Comparison of ENCODE assay signal across 13 cellular contexts in genomic region chr4:7910721-7911015, GRCh38. TPM values are rescaled to one million over a fixed set of nuclear protein-coding genes. Genes with fewer than 3 reads are reported as not detected.
A peak's percentile ranks its signal among the peaks of the same experiment; 100 is the strongest.
DNase-seq lines count a peak whose midpoint lies in the region; ATAC-seq, FAIRE-seq and TF ChIP-seq lines count a peak whose summit lies in the region.
"Had no signal": no experiment of that assay in that cellular context is flagged by ENCODE, and none has a peak within 500 bp of the region (broad histone marks: within the 10 kb centered on the region; RNA-seq: fewer than 3 reads in every experiment).

No MANE protein-coding gene starts in this region.

- no peak overlapping the region for H3K4me2 ChIP-seq in mesenchymal stem cell (ENCODE audit: low read length, poor library complexity, severe bottlenecking)

- ATAC-seq in activated T-cell treated with anti-CD3 and anti-CD28 coated beads, Interleukin-2, amount 50 U/mL, for 4 hours = no peak
- ATAC-seq: activated CD8-positive, alpha-beta T cell treated with anti-CD3 and anti-CD28 coated beads for 36 hours had no signal

- H3K4ac ChIP-seq in mesenchymal stem cell (ENCODE audit: low read depth in 1 of 2, low read length in 2 of 2) = peak overlapping the region; percentile 36 to 62

- TF ChIP-seq EP300 in stomach (IDR thresholded peaks at IDR 0.05) = no peak

- H2AK5ac ChIP-seq in mesenchymal stem cell (ENCODE audit: low read length, severe bottlenecking) = peak overlapping the region; percentile 6

- H3K18ac ChIP-seq in mesenchymal stem cell (ENCODE audit: low read depth in 1 of 2, low read length in 2 of 2) = peak overlapping the region; percentile 29 to 47

- H3K4me3 ChIP-seq in mesenchymal stem cell (ENCODE audit: insufficient read depth in 1 of 2, low read depth in 1 of 2, low read length in 2 of 2) = peak overlapping the region in 1 of 2 experiments; percentile 70
- peak overlapping the region in 2 of 4 donors; percentile 11 to 12 for H3K4me3 ChIP-seq in stomach

- no peak overlapping the region for H3K23ac ChIP-seq in mesenchymal stem cell (ENCODE audit: low read length in 2 of 2)

- H3K4me1 ChIP-seq in mesenchymal stem cell (ENCODE audit: control insufficient read depth, insufficient read depth, low read depth, low read length) = peaks cover 24% of the 10 kb centered on the region
- peaks cover 34 to 73% (median 53%) of the 10 kb centered on the region in 4 donors for H3K4me1 ChIP-seq in stomach

- peaks cover 2% of the 10 kb centered on the region for H3K36me3 Mint-ChIP-seq in activated T-cell treated with anti-CD3 and anti-CD28 coated beads, Interleukin-2, amount 50 U/mL, for 4 hours (ENCODE audit: insufficient read depth)

- H3K9me3 ChIP-seq in mesenchymal stem cell (ENCODE audit: control insufficient read depth, low read length) (no peaks in the 10 kb centered on the region), stomach (no peaks in the 10 kb centered on the region)

- H2BK12ac ChIP-seq in mesenchymal stem cell (ENCODE audit: low read length in 2 of 2) = peak overlapping the region; percentile 1 to 84

- peaks cover 4% of the 10 kb centered on the region for H3K79me1 ChIP-seq in mesenchymal stem cell (replicated peaks; ENCODE audit: low read length, poor library complexity, severe bottlenecking)

- peaks cover 28% of the 10 kb centered on the region for H3K4me1 Mint-ChIP-seq in activated T-cell treated with anti-CD3 and anti-CD28 coated beads, Interleukin-2, amount 50 U/mL, for 4 hours (ENCODE audit: low read depth)

- peak overlapping the region; percentile 44 for H2BK15ac ChIP-seq in mesenchymal stem cell (ENCODE audit: low read depth, poor library complexity, severe bottlenecking)

- H3K14ac ChIP-seq in mesenchymal stem cell (ENCODE audit: low read length in 2 of 2) = peak overlapping the region in 1 of 2 experiments; percentile 10

- peak overlapping the region; percentile 90 for H3K9ac ChIP-seq in mesenchymal stem cell (ENCODE audit: low read length)

- no peak for TF ChIP-seq CTCF in stomach (IDR thresholded peaks at IDR 0.05)

- peak overlapping the region; percentile 83 for H4K91ac ChIP-seq in mesenchymal stem cell (ENCODE audit: low read length)

- peak; percentile 20 for FAIRE-seq in HTR-8/SVneo (lab: Jason Lieb, UNC)

- intact Hi-C loops in stomach (cut with DNase I; ENCODE audit: low total_unique reads) = no loop called here

- no peak overlapping the region for H2BK5ac ChIP-seq in mesenchymal stem cell (ENCODE audit: low read depth, low read length, poor library complexity, severe bottlenecking)

- no peak overlapping the region for H2AFZ ChIP-seq in mesenchymal stem cell (ENCODE audit: low read depth, low read length)

- 62% methylated on average over 9 of the region's 9 CpGs for WGBS in mesenchymal stem cell
- WGBS in stomach, 5 donors = 65 to 87% (median 71%) methylated on average over 9 of the region's 9 CpGs

- H3K27me3 ChIP-seq in mesenchymal stem cell (ENCODE audit: control insufficient read depth in 1 of 2, insufficient read depth in 1 of 2, low read length in 2 of 2) (no peaks in the 10 kb centered on the region), stomach (no peaks in the 10 kb centered on the region)

- no peak for TF ChIP-seq POLR2A in stomach (IDR thresholded peaks at IDR 0.05)

- H3K36me3 ChIP-seq in mesenchymal stem cell (ENCODE audit: control insufficient read depth in 1 of 2, insufficient read depth in 2 of 2, low read depth in 1 of 2, low read length in 2 of 2) (no peaks in the 10 kb centered on the region), stomach (no peaks in the 10 kb centered on the region)

- H3K27me3 Mint-ChIP-seq in activated T-cell treated with anti-CD3 and anti-CD28 coated beads, Interleukin-2, amount 50 U/mL, for 4 hours (ENCODE audit: low read depth) = no peaks in the 10 kb centered on the region
- H3K27me3 Mint-ChIP-seq: activated CD8-positive, alpha-beta T cell treated with anti-CD3 and anti-CD28 coated beads for 36 hours had no signal

- no peak for DNase-seq in HTR-8/SVneo (ENCODE audit: insufficient read length, low spot score)
- DNase-seq in mesenchymal stem cell = no peak
- DNase-seq in stomach = no peak
- DNase-seq in activated naive CD4-positive, alpha-beta T cell treated with Interleukin-2 at 50 U/mL for 16 hours = no peak
- DNase-seq in activated T-cell treated with anti-CD3 and anti-CD28 coated beads, Interleukin-2, amount 50 U/mL, for 4 hours = no peak
- no peak for DNase-seq in germinal center (ENCODE audit: low spot score)
- no peak for DNase-seq in NCI-H1694 (lab: John Stamatoyannopoulos, UW)
- DNase-seq: activated CD8-positive, alpha-beta T cell treated with anti-CD3 and anti-CD28 coated beads for 36 hours; activated naive CD8-positive, alpha-beta T cell treated with anti-CD3 and anti-CD28 coated beads for 36 hours; NCI-H748 treated with DMSO at 0.1 percent for 48 hours; stimulated activated CD8-positive, alpha-beta memory T cell treated with anti-CD3 and anti-CD28 coated beads, Interleukin-4, amount 100 ng/mL, for 48 hours; SW 1271 had no signal

- peak overlapping the region; percentile 62 for H4K8ac ChIP-seq in mesenchymal stem cell (ENCODE audit: low read length)

- H3K9me3 Mint-ChIP-seq in activated T-cell treated with anti-CD3 and anti-CD28 coated beads, Interleukin-2, amount 50 U/mL, for 4 hours = no peaks in the 10 kb centered on the region
- H3K9me3 Mint-ChIP-seq: activated CD8-positive, alpha-beta T cell treated with anti-CD3 and anti-CD28 coated beads for 36 hours; activated naive CD8-positive, alpha-beta T cell treated with anti-CD3 and anti-CD28 coated beads for 36 hours had no signal

- H2BK120ac ChIP-seq in mesenchymal stem cell (ENCODE audit: low read depth, low read length) = peak overlapping the region; percentile 20

- no peak overlapping the region for H3K4me3 Mint-ChIP-seq in activated T-cell treated with anti-CD3 and anti-CD28 coated beads, Interleukin-2, amount 50 U/mL, for 4 hours
- H3K4me3 Mint-ChIP-seq: activated CD8-positive, alpha-beta T cell treated with anti-CD3 and anti-CD28 coated beads for 36 hours; activated naive CD8-positive, alpha-beta T cell treated with anti-CD3 and anti-CD28 coated beads for 36 hours had no signal

- peak overlapping the region; percentile 24 for H3K27ac ChIP-seq in cingulate gyrus (ENCODE audit: low read depth, low read length)
- peak overlapping the region; percentile 14 for H3K27ac ChIP-seq in mesenchymal stem cell (ENCODE audit: low read length, poor library complexity, severe bottlenecking)
- peak overlapping the region; percentile 27 to 84 (median 80) for H3K27ac ChIP-seq in stomach

RNA-seq across cellular contexts. Expression of gene AFAP1, which starts 29.0 kb away (rescaled TPM):
- polyA plus RNA-seq in mesenchymal stem cell (2013, experiment 1 of 2) = 19.0 TPM
- polyA plus RNA-seq in mesenchymal stem cell (2013, experiment 2 of 2) = 19.1 TPM
- 10 to 100 TPM in 4 of 5 donors, 1 to 10 TPM in 1; 7.6 to 88.9 (median 22.2) TPM for total RNA-seq in stomach
- 1 to 10 TPM; 4.1 to 5.4 (median 5.3) TPM for polyA plus RNA-seq in stomach
- total RNA-seq in activated T-cell treated with anti-CD3 and anti-CD28 coated beads, Interleukin-2, amount 50 U/mL, for 4 hours = 10 to 100 TPM; 13.1 to 17.7 (median 14.7) TPM

Comparison
In these comparisons a context has a peak if more than half of its experiments do, and no peak if none do; other contexts are left out.
1. H3K27ac ChIP-seq: peak in every context shown above with its lines; median percentile 80 in stomach; 24 in cingulate gyrus; 14 in mesenchymal stem cell.